ENCODE assay signal across 23 cellular contexts in genomic region chr5:109630109-109630508, GRCh38. TPM values are rescaled to one million over a fixed set of nuclear protein-coding genes. Genes with fewer than 3 reads are reported as not detected.
DNase-seq lines count a peak whose midpoint lies in the region; ATAC-seq and TF ChIP-seq lines count a peak whose summit lies in the region.
"Had no signal": no experiment of that assay in that cellular context is flagged by ENCODE, and none has a peak within 500 bp of the region (broad histone marks: within the 10 kb centered on the region; RNA-seq: fewer than 3 reads in every experiment).

No MANE protein-coding gene starts in this region.

- H3K27ac Mint-ChIP-seq in endodermal cell (no peak overlapping the region), nephron progenitor cell (peak overlapping the region; percentile 14)
- H3K27ac Mint-ChIP-seq: activated CD4-positive, alpha-beta T cell treated with anti-CD3 and anti-CD28 coated beads, Interleukin-2, amount 10 ng/mL, durations not matched to agents 24 days and 14 days; GM23338; mesothelial cell of epicardium had no signal

- WGBS in endodermal cell (ENCODE audit: insufficient coverage in 1 of 2, insufficient read length in 1 of 2), 2 experiments = 76 to 89% methylated on average over 4 of the region's 4 CpGs

- no peak overlapping the region for H3K4me3 Mint-ChIP-seq in endodermal cell
- H3K4me3 Mint-ChIP-seq in nephron progenitor cell = no peak overlapping the region
- H3K4me3 Mint-ChIP-seq: activated CD4-positive, alpha-beta T cell treated with anti-CD3 and anti-CD28 coated beads, Interleukin-2, amount 10 ng/mL, durations not matched to agents 24 days and 14 days; GM23338; mesothelial cell of epicardium had no signal

- H3K9ac ChIP-seq in endodermal cell (ENCODE audit: extremely low read depth, low read length, poor library complexity, severe bottlenecking) = no peak overlapping the region
- H3K9ac ChIP-seq: KMS-11 had no signal

- H3K27ac ChIP-seq in endodermal cell (ENCODE audit: low read depth, low read length) (peak overlapping the region; percentile 64), temporal lobe (ENCODE audit: low read depth, low read length) (peak overlapping the region; percentile 54)
- H3K27ac ChIP-seq: KMS-11, tibial nerve had no signal

- TF ChIP-seq CTCF in endodermal cell (conservative IDR thresholded peaks at IDR 0.05) (no peak), nephron progenitor cell (IDR thresholded peaks at IDR 0.05) (no peak)

- peaks cover 10% of the 10 kb centered on the region for H3K9me3 ChIP-seq in endodermal cell (ENCODE audit: control insufficient read depth, low read length)
- H3K9me3 ChIP-seq: tibial nerve had no signal

- H3K9me3 Mint-ChIP-seq in endodermal cell (peaks cover 21% of the 10 kb centered on the region), nephron progenitor cell (peaks cover 28% of the 10 kb centered on the region)

- no peaks in the 10 kb centered on the region for H3K27me3 Mint-ChIP-seq in endodermal cell (ENCODE audit: insufficient read depth)
- H3K27me3 Mint-ChIP-seq in nephron progenitor cell (ENCODE audit: low read depth, poor library complexity) = no peaks in the 10 kb centered on the region

- H3K36me3 Mint-ChIP-seq in endodermal cell (ENCODE audit: low read depth) (no peaks in the 10 kb centered on the region), nephron progenitor cell (ENCODE audit: low read depth) (no peaks in the 10 kb centered on the region)
- H3K36me3 Mint-ChIP-seq: mesothelial cell of epicardium had no signal

- no peaks in the 10 kb centered on the region for H3K27me3 ChIP-seq in endodermal cell (ENCODE audit: control insufficient read depth, insufficient read depth, low read length, poor library complexity, severe bottlenecking)
- H3K27me3 ChIP-seq: tibial nerve had no signal

- DNase-seq in amniotic epithelial cell (ENCODE audit: low read depth) (peak; percentile 43), endodermal cell (no peak), nephron progenitor cell (no peak), GF-D8 (lab: John Stamatoyannopoulos, UW) (no peak), NCI-H774 (lab: John Stamatoyannopoulos, UW) (no peak), NCI-H2107 (lab: John Stamatoyannopoulos, UW) (no peak)
- DNase-seq: activated CD4-positive, alpha-beta T cell treated with anti-CD3 and anti-CD28 coated beads, Interleukin-2, amount 10 ng/mL, durations not matched to agents 24 days and 14 days; activated CD8-positive, alpha-beta memory T cell treated with anti-CD3 and anti-CD28 coated beads, Interleukin-2, amount 50 U/mL, for 4 hours; activated gamma-delta T cell; aorta; GDM1; kidney; NCI-H1092 treated with DMSO at 0.1 percent for 48 hours; NCI-H526 treated with DMSO at 0.1 percent for 48 hours; occipital lobe; stimulated activated CD4-positive, alpha-beta T cell treated with anti-CD3 and anti-CD28 coated beads, Interleukin-4, amount 100 ng/mL, for 24 hours; stimulated activated CD8-positive, alpha-beta memory T cell treated with anti-CD3 and anti-CD28 coated beads, Interleukin-4, amount 100 ng/mL, for 48 hours had no signal

- H3K4me1 Mint-ChIP-seq in endodermal cell (no peaks in the 10 kb centered on the region), nephron progenitor cell (peaks cover 23% of the 10 kb centered on the region)
- H3K4me1 Mint-ChIP-seq: activated CD4-positive, alpha-beta T cell treated with anti-CD3 and anti-CD28 coated beads, Interleukin-2, amount 10 ng/mL, durations not matched to agents 24 days and 14 days had no signal

- H3K36me3 ChIP-seq in endodermal cell (ENCODE audit: control insufficient read depth, insufficient read depth, low read length) = no peaks in the 10 kb centered on the region
- H3K36me3 ChIP-seq: tibial nerve had no signal

- no peak overlapping the region for H3K4me3 ChIP-seq in endodermal cell (ENCODE audit: low read length)
- H3K4me3 ChIP-seq: GM23338, tibial nerve had no signal

- no peak for ATAC-seq in GM18870 (IDR thresholded peaks at IDR 0.05; ENCODE audit: unreplicated experiment)
- ATAC-seq: GM23338 had no signal

- H3K4me1 ChIP-seq in endodermal cell (ENCODE audit: control insufficient read depth, insufficient read depth, low read length) = no peaks in the 10 kb centered on the region

RNA-seq across cellular contexts. Expression of gene MAN2A1, which starts 59.6 kb away (rescaled TPM):
- total RNA-seq in endodermal cell = 10 to 100 TPM; 60.7 to 62.1 TPM
- polyA plus RNA-seq in endodermal cell (2013, experiment 1 of 2) = 38.4 TPM
- 39.0 TPM for polyA plus RNA-seq in endodermal cell (2013, experiment 2 of 2)
- total RNA-seq in temporal lobe = 53.4 TPM
